Comparison of ENCODE assay signal across 8 cellular contexts in the genomic region with DNA sequence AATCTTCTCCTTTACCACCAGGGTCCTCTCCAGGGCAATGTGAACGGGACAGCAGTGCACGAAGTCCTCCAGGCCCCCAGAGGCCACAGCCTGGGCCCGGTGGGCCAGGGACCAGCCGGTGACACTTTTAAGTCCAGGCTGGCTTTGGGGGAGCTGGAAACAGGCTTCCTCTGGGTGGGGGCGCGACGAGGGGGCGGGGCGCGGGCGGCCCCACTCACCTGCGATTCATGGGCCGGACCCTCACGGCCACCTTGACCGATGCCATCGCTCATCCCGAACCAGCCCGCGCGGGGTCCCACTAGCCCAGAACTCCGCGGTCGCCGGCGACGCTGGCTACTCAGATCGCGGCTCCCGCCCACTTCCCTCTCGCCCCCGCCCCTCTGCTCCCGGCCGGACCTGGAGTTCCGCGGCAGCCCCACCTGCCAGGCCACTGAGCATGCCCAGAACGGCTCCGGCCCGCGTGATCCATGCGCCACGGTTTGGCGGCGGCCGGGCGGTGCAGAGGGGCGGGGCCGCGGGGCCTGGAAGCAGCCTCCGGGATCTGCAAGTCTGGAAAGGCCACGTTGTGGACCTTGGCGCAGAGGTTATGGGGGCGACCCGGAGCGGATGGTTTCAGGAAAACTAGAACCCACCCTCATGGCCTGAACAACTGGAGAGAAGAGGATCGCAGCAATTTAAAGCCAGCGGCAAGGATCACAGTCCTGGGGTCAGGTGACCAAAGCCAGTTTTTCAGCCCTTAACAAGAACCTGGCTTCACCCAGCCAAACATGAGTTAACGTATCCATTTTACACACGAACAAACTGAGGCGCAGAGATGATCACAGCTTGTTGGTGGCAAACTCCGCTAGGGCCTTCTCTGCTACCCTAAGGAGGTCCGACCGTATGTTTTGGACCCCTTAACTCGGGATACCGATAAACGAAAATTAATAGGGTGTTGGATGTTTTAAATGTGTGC.
DNase-seq lines count a peak whose midpoint lies in the region; ATAC-seq lines count a peak whose summit lies in the region.

A gene with protein sequence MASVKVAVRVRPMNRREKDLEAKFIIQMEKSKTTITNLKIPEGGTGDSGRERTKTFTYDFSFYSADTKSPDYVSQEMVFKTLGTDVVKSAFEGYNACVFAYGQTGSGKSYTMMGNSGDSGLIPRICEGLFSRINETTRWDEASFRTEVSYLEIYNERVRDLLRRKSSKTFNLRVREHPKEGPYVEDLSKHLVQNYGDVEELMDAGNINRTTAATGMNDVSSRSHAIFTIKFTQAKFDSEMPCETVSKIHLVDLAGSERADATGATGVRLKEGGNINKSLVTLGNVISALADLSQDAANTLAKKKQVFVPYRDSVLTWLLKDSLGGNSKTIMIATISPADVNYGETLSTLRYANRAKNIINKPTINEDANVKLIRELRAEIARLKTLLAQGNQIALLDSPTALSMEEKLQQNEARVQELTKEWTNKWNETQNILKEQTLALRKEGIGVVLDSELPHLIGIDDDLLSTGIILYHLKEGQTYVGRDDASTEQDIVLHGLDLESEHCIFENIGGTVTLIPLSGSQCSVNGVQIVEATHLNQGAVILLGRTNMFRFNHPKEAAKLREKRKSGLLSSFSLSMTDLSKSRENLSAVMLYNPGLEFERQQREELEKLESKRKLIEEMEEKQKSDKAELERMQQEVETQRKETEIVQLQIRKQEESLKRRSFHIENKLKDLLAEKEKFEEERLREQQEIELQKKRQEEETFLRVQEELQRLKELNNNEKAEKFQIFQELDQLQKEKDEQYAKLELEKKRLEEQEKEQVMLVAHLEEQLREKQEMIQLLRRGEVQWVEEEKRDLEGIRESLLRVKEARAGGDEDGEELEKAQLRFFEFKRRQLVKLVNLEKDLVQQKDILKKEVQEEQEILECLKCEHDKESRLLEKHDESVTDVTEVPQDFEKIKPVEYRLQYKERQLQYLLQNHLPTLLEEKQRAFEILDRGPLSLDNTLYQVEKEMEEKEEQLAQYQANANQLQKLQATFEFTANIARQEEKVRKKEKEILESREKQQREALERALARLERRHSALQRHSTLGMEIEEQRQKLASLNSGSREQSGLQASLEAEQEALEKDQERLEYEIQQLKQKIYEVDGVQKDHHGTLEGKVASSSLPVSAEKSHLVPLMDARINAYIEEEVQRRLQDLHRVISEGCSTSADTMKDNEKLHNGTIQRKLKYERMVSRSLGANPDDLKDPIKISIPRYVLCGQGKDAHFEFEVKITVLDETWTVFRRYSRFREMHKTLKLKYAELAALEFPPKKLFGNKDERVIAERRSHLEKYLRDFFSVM (N-terminal part only) (minus strand): TSS at position 438 of the 955 bp plus-strand sequence. CDS start 173 bp downstream, at position 265.

- peak; percentile 84 for ATAC-seq in GM19397 (IDR thresholded peaks at IDR 0.05; ENCODE audit: unreplicated experiment)
- peak; percentile 43 for ATAC-seq in HG03558 (IDR thresholded peaks at IDR 0.05; ENCODE audit: extremely low read depth, unreplicated experiment)
- peak; percentile 79 for ATAC-seq in memory B cell (ENCODE audit: low read depth)

- peaks cover 29% of the 10 kb centered on the region for H3K4me1 Mint-ChIP-seq in memory B cell

- peak within 1 kb of the TSS; percentile 77 for H3K27ac Mint-ChIP-seq in memory B cell

- no peaks in the 10 kb centered on the region for H3K9me3 Mint-ChIP-seq in memory B cell

- peak; percentile 91 for DNase-seq in CD1c-positive myeloid dendritic cell (ENCODE audit: extremely low spot score)
- peak; percentile 96 for DNase-seq in NCI-H82 (lab: John Stamatoyannopoulos, UW)
- peak; percentile 37 to 74 for DNase-seq in activated CD8-positive, alpha-beta memory T cell treated with anti-CD3 and anti-CD28 coated beads for 1 hour (ENCODE audit: extremely low read depth in 1 of 2, low read depth in 1 of 2)
- peak; percentile 68 for DNase-seq in effector CD4-positive, alpha-beta T cell
- peak; percentile 81 to 92 for DNase-seq in memory B cell (ENCODE audit: low spot score in 2 of 2)
- DNase-seq in stimulated activated CD4-positive, alpha-beta T cell treated with anti-CD3 and anti-CD28 coated beads, TNF-alpha, amount 100 ng/mL, for 48 hours (ENCODE audit: low read depth in 3 of 3): peak; percentile 77 to 81 (median 77)

- H3K4me3 Mint-ChIP-seq in memory B cell: peak within 1 kb of the TSS; percentile 91

- H3K27me3 Mint-ChIP-seq in memory B cell: no peaks in the 10 kb centered on the region

- H3K36me3 Mint-ChIP-seq in memory B cell: no peaks in the 10 kb centered on the region

Comparison
In these comparisons a context has a peak if more than half of its experiments do, and no peak if none do; other contexts are left out.
1. Peak in every context shown above with its lines: DNase-seq and ATAC-seq.